Comparison of ENCODE assay signal across 26 cellular contexts in the genomic region with DNA sequence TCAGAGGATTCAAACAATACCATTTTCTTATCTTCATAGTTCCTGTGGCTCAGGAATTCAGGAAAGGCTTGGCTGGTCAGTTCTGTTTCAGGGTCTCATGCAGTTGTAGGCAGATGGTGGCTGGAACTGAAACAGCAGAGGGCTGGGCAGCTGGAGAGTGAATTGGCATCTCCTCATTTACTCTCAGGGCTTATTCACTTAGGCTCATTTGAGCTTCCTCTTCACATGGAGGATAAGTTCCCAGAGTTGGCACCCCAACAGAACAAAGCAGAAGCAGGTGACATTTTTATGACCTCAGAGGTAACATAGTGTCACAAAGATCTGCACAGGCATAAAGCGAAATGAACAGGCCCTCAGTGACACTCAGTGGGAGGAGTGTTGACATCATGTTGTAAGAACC.
DNase-seq lines count a peak whose midpoint lies in the region; ATAC-seq and TF ChIP-seq lines count a peak whose summit lies in the region.
"Had no signal": no experiment of that assay in that cellular context is flagged by ENCODE, and none has a peak within 500 bp of the region (broad histone marks: within the 10 kb centered on the region; RNA-seq: fewer than 3 reads in every experiment).

No MANE protein-coding gene starts in this region.

- intact Hi-C loops in lower leg skin (cut with DNase I; ENCODE audit: low total_unique reads): no loop called here

- TF ChIP-seq POLR2A in lower leg skin (IDR thresholded peaks at IDR 0.05): no peak

- H3K4me1 ChIP-seq in endodermal cell (ENCODE audit: control insufficient read depth, insufficient read depth, low read length) (peaks cover 8% of the 10 kb centered on the region), mesodermal cell (ENCODE audit: control insufficient read depth, insufficient read depth, low read length, poor library complexity, severe bottlenecking) (peaks cover 6% of the 10 kb centered on the region)
- H3K4me1 ChIP-seq: body of pancreas, esophagus squamous epithelium, heart right ventricle, SJSA1, upper lobe of left lung had no signal

- no peaks in the 10 kb centered on the region for H3K9me3 Mint-ChIP-seq in endodermal cell
- H3K9me3 Mint-ChIP-seq: activated naive CD4-positive, alpha-beta T cell treated with anti-CD3 and anti-CD28 coated beads, Interleukin-2, amount 10 ng/mL, durations not matched to agents 7 days and 5 days; activated T-cell treated with anti-CD3 and anti-CD28 coated beads, Interleukin-2, amount 50 U/mL, for 24 hours; H9; stimulated activated naive CD8-positive, alpha-beta T cell treated with anti-CD3 and anti-CD28 coated beads, Interleukin-15, amount 100 ng/mL, for 72 hours had no signal

- no peak for TF ChIP-seq CTCF in AG10803 (conservative IDR thresholded peaks at IDR 0.05; ENCODE audit: low read length)
- no peak for TF ChIP-seq CTCF in endodermal cell (conservative IDR thresholded peaks at IDR 0.05)
- no peak for TF ChIP-seq CTCF in GM10248 (IDR thresholded peaks at IDR 0.05; ENCODE audit: control extremely low read depth, extremely low read depth, low read depth, missing control alignments)
- no peak for TF ChIP-seq CTCF in lower leg skin (IDR thresholded peaks at IDR 0.05)

- POLR2A ChIA-PET in GM10248 (lab: Yijun Ruan, JAX): no interaction called here

- DNase-seq in AG10803 (ENCODE audit: low read depth) (peak; percentile 33), MG63 (peak; percentile 21), endodermal cell (no peak), GM10248 (ENCODE audit: extremely low spot score) (no peak), lower leg skin (ENCODE audit: low spot score in 2 of 2) (no peak)
- DNase-seq: activated CD4-positive, alpha-beta T cell treated with anti-CD3 and anti-CD28 coated beads, Interleukin-2, amount 50 U/mL, for 48 hours; activated naive CD4-positive, alpha-beta T cell treated with anti-CD3 and anti-CD28 coated beads, Interleukin-2, amount 10 ng/mL, durations not matched to agents 7 days and 5 days; activated T-cell treated with anti-CD3 and anti-CD28 coated beads, Interleukin-2, amount 50 U/mL, for 24 hours; body of pancreas; DMS79 treated with DMSO at 0.1 percent for 48 hours; esophagus squamous epithelium; H9; heart right ventricle; kidney; NCI-H2107; NCI-H526 treated with DMSO at 0.1 percent for 48 hours; OCI-M1; stimulated activated CD4-positive, alpha-beta T cell treated with anti-CD3 and anti-CD28 coated beads, Interleukin-2, amount 100 ng/mL, for 24 hours; stimulated activated naive CD8-positive, alpha-beta T cell treated with anti-CD3 and anti-CD28 coated beads, Interleukin-15, amount 100 ng/mL, for 72 hours; T-helper 17 cell; upper lobe of left lung had no signal

- H3K27me3 Mint-ChIP-seq in endodermal cell (ENCODE audit: insufficient read depth): no peaks in the 10 kb centered on the region
- H3K27me3 Mint-ChIP-seq: activated naive CD4-positive, alpha-beta T cell treated with anti-CD3 and anti-CD28 coated beads, Interleukin-2, amount 10 ng/mL, durations not matched to agents 7 days and 5 days; activated T-cell treated with anti-CD3 and anti-CD28 coated beads, Interleukin-2, amount 50 U/mL, for 24 hours; stimulated activated naive CD8-positive, alpha-beta T cell treated with anti-CD3 and anti-CD28 coated beads, Interleukin-15, amount 100 ng/mL, for 72 hours; T-helper 17 cell had no signal

- H3K4me1 Mint-ChIP-seq in endodermal cell: peaks cover 3% of the 10 kb centered on the region
- H3K4me1 Mint-ChIP-seq: H9; stimulated activated naive CD8-positive, alpha-beta T cell treated with anti-CD3 and anti-CD28 coated beads, Interleukin-15, amount 100 ng/mL, for 72 hours had no signal

- peaks cover 34% of the 10 kb centered on the region for H3K36me3 Mint-ChIP-seq in endodermal cell (ENCODE audit: low read depth)

- H3K4me3 Mint-ChIP-seq in endodermal cell: no peak overlapping the region
- H3K4me3 Mint-ChIP-seq: activated naive CD4-positive, alpha-beta T cell treated with anti-CD3 and anti-CD28 coated beads, Interleukin-2, amount 10 ng/mL, durations not matched to agents 7 days and 5 days; activated T-cell treated with anti-CD3 and anti-CD28 coated beads, Interleukin-2, amount 50 U/mL, for 24 hours; H9; stimulated activated naive CD8-positive, alpha-beta T cell treated with anti-CD3 and anti-CD28 coated beads, Interleukin-15, amount 100 ng/mL, for 72 hours; T-helper 17 cell had no signal

- WGBS in endodermal cell (ENCODE audit: insufficient coverage in 1 of 2, insufficient read length in 1 of 2), 2 experiments: 90% methylated on average over 1 of the region's 1 CpG; no CpG with 5 or more reads in 1 of the 2 experiments
- no CpG with 5 or more reads among the region's 1 CpG for WGBS in mesodermal cell (ENCODE audit: insufficient coverage in 2 of 2), 2 experiments
- WGBS in lower leg skin, 2 donors: 94 to 100% methylated on average over 1 of the region's 1 CpG

- no peak overlapping the region for H3K9ac ChIP-seq in endodermal cell (ENCODE audit: extremely low read depth, low read length, poor library complexity, severe bottlenecking)

- no peak overlapping the region for H3K4me3 ChIP-seq in AG10803 (ENCODE audit: low read length)
- no peak overlapping the region for H3K4me3 ChIP-seq in MG63
- H3K4me3 ChIP-seq in endodermal cell (ENCODE audit: low read length): no peak overlapping the region
- no peak overlapping the region for H3K4me3 ChIP-seq in mesodermal cell (ENCODE audit: extremely low read depth, insufficient read depth, low read length, poor library complexity, severe bottlenecking)
- no peak overlapping the region for H3K4me3 ChIP-seq in lower leg skin (ENCODE audit: low read depth, poor library complexity, severe bottlenecking)
- H3K4me3 ChIP-seq: body of pancreas, esophagus squamous epithelium, heart right ventricle, K562, SJSA1, upper lobe of left lung had no signal

- CTCF ChIA-PET in GM10248 (lab: Yijun Ruan, JAX): no interaction called here

- H3K36me3 ChIP-seq in MG63 (peaks cover 8% of the 10 kb centered on the region), endodermal cell (ENCODE audit: control insufficient read depth, insufficient read depth, low read length) (peaks cover 40% of the 10 kb centered on the region), mesodermal cell (ENCODE audit: control insufficient read depth, insufficient read depth, low read length) (peaks cover 20% of the 10 kb centered on the region)

- ATAC-seq in GM18868 (IDR thresholded peaks at IDR 0.05; ENCODE audit: unreplicated experiment): no peak
- ATAC-seq in HG03439 (IDR thresholded peaks at IDR 0.05; ENCODE audit: unreplicated experiment): no peak
- ATAC-seq: body of pancreas; heart right ventricle; K562; stimulated activated naive CD8-positive, alpha-beta T cell treated with anti-CD3 and anti-CD28 coated beads, Interleukin-15, amount 100 ng/mL, for 72 hours; T-helper 17 cell had no signal

- H3K9me3 ChIP-seq in MG63 (no peaks in the 10 kb centered on the region), endodermal cell (ENCODE audit: control insufficient read depth, low read length) (no peaks in the 10 kb centered on the region), mesodermal cell (ENCODE audit: control insufficient read depth, low read length) (no peaks in the 10 kb centered on the region)
- H3K9me3 ChIP-seq: body of pancreas, esophagus squamous epithelium, heart right ventricle, SJSA1, upper lobe of left lung had no signal

- peak overlapping the region; percentile 79 for H3K27ac Mint-ChIP-seq in endodermal cell
- H3K27ac Mint-ChIP-seq: activated naive CD4-positive, alpha-beta T cell treated with anti-CD3 and anti-CD28 coated beads, Interleukin-2, amount 10 ng/mL, durations not matched to agents 7 days and 5 days; activated T-cell treated with anti-CD3 and anti-CD28 coated beads, Interleukin-2, amount 50 U/mL, for 24 hours; stimulated activated naive CD8-positive, alpha-beta T cell treated with anti-CD3 and anti-CD28 coated beads, Interleukin-15, amount 100 ng/mL, for 72 hours; T-helper 17 cell had no signal

- H3K27ac ChIP-seq in endodermal cell (ENCODE audit: low read depth, low read length): no peak overlapping the region
- H3K27ac ChIP-seq in mesodermal cell (ENCODE audit: low read depth, low read length, severe bottlenecking): peak overlapping the region; percentile 7
- H3K27ac ChIP-seq: body of pancreas, esophagus squamous epithelium, heart right ventricle, SJSA1, upper lobe of left lung had no signal

- H3K27me3 ChIP-seq in MG63 (no peaks in the 10 kb centered on the region), endodermal cell (ENCODE audit: control insufficient read depth, insufficient read depth, low read length, poor library complexity, severe bottlenecking) (no peaks in the 10 kb centered on the region)
- H3K27me3 ChIP-seq: body of pancreas, esophagus squamous epithelium, heart right ventricle, SJSA1, upper lobe of left lung had no signal

Comparison
In these comparisons a context has a peak if more than half of its experiments do, and no peak if none do; other contexts are left out.
1. DNase-seq: peak in AG10803 (single experiment) and MG63 (single experiment); none in endodermal cell (single experiment), GM10248 (single experiment) and lower leg skin (0 of 2).